9 cellular contexts compared by ENCODE assay signal in genomic region chr18:5066380-5066977, GRCh38.
DNase-seq lines count a peak whose midpoint lies in the region; ATAC-seq and FAIRE-seq lines count a peak whose summit lies in the region.
"Had no signal": no experiment of that assay in that cellular context is flagged by ENCODE, and none has a peak within 500 bp of the region (broad histone marks: within the 10 kb centered on the region; RNA-seq: fewer than 3 reads in every experiment).

No MANE protein-coding gene starts in this region.

- FAIRE-seq in GM19239 (lab: Jason Lieb, UNC), result peak; percentile 74

- DNase-seq in ELF-1 (ENCODE audit: low read depth, low spot score) (peak; percentile 39), GM19239 (ENCODE audit: insufficient read length, low spot score) (no peak), RPMI8226 (peak; percentile 30), kidney tubule cell (ENCODE audit: low spot score) (peak; percentile 6), SK-N-DZ (ENCODE audit: low spot score) (no peak)
- DNase-seq: amygdala, NCI-H1105 had no signal

- ATAC-seq in HG03442 (IDR thresholded peaks at IDR 0.05; ENCODE audit: unreplicated experiment), result no peak
- no peak for ATAC-seq in HG02870 (IDR thresholded peaks at IDR 0.05; ENCODE audit: unreplicated experiment)

Comparison
In these comparisons a context has a peak if more than half of its experiments do, and no peak if none do; other contexts are left out.
1. DNase-seq: peak in ELF-1 (single experiment), RPMI8226 (single experiment) and kidney tubule cell (single experiment); none in GM19239 (single experiment) and SK-N-DZ (single experiment).